In genomic region chr21:45464309-45464708, GRCh38 we compare ENCODE assay signal across 21 cellular contexts. TPM values are rescaled to one million over a fixed set of nuclear protein-coding genes. Genes with fewer than 3 reads are reported as not detected.
DNase-seq lines count a peak whose midpoint lies in the region; ATAC-seq and TF ChIP-seq lines count a peak whose summit lies in the region.
"Had no signal": no experiment of that assay in that cellular context is flagged by ENCODE, and none has a peak within 500 bp of the region (broad histone marks: within the 10 kb centered on the region; RNA-seq: fewer than 3 reads in every experiment).

No MANE protein-coding gene starts in this region.

- no peak overlapping the region for H3K27ac Mint-ChIP-seq in GM23338
- peak overlapping the region; percentile 67 for H3K27ac Mint-ChIP-seq in stimulated activated memory B cell treated with anti-CD40 and anti-IgM and Interleukin-4, amounts not matched to agents 10 μg/mL and 1 μg/mL and 100 μg/mL, for 72 hours
- H3K27ac Mint-ChIP-seq: CD4-positive, alpha-beta T cell; HFFc6 had no signal

- H3K4me3 ChIP-seq in heart right ventricle (no peak overlapping the region), GM23338 (no peak overlapping the region)

- intact Hi-C loops in left cardiac atrium (cut with DNase I) (no loop called here), heart right ventricle (cut with DNase I) (no loop called here), posterior vena cava (cut with DNase I) (no loop called here)

- H3K36me3 ChIP-seq in heart right ventricle (peaks cover 0 to 21% (median 0%) of the 10 kb centered on the region in 9 donors), GM23338 (ENCODE audit: insufficient read depth) (no peaks in the 10 kb centered on the region; the same call in 1 of the 2 replicates)

- no peak overlapping the region for H2AFZ ChIP-seq in GM23338

- no peaks in the 10 kb centered on the region for H3K9me2 ChIP-seq in GM23338 (ENCODE audit: insufficient read depth)
- H3K9me2 ChIP-seq: SK-N-SH had no signal

- H3K4me2 ChIP-seq in GM23338: no peak overlapping the region
- H3K4me2 ChIP-seq: SK-N-SH had no signal

- H3K27me3 Mint-ChIP-seq in GM23338 (ENCODE audit: insufficient read depth, low read depth, poor library complexity): peaks cover 16% of the 10 kb centered on the region
- peaks cover 72% of the 10 kb centered on the region for H3K27me3 Mint-ChIP-seq in stimulated activated memory B cell treated with anti-CD40 and anti-IgM and Interleukin-4, amounts not matched to agents 10 μg/mL and 1 μg/mL and 100 μg/mL, for 72 hours

- H3F3A ChIP-seq in GM23338 (replicated peaks; ENCODE audit: low read depth): 0 out of 2 replicates have a peak, but pooled peaks cover 1% of the 10 kb centered on the region

- peaks cover 0 to 24% (median 11%) of the 10 kb centered on the region in 11 donors for H3K9me3 ChIP-seq in heart right ventricle
- H3K9me3 ChIP-seq: SK-N-SH had no signal

- peaks cover 52% of the 10 kb centered on the region for H3K36me3 Mint-ChIP-seq in GM23338 (ENCODE audit: low read depth)
- peaks cover 9% of the 10 kb centered on the region for H3K36me3 Mint-ChIP-seq in stimulated activated memory B cell treated with anti-CD40 and anti-IgM and Interleukin-4, amounts not matched to agents 10 μg/mL and 1 μg/mL and 100 μg/mL, for 72 hours

- peaks cover 0 to 12% (median 2%) of the 10 kb centered on the region in 9 donors for H3K4me1 ChIP-seq in heart right ventricle
- H3K4me1 ChIP-seq in GM23338 (ENCODE audit: insufficient read depth): peaks cover 7% of the 10 kb centered on the region; the same call in 1 of the 2 replicates

- TF ChIP-seq CTCF in heart right ventricle (IDR thresholded peaks at IDR 0.05): no peak
- no peak for TF ChIP-seq CTCF in GM23338 (conservative IDR thresholded peaks at IDR 0.05; ENCODE audit: low read depth in 2 of 2)

- peaks cover 10% of the 10 kb centered on the region; the same call in 1 of the 3 replicates for H3K4me1 Mint-ChIP-seq in GM23338
- peaks cover 19% of the 10 kb centered on the region for H3K4me1 Mint-ChIP-seq in stimulated activated memory B cell treated with anti-CD40 and anti-IgM and Interleukin-4, amounts not matched to agents 10 μg/mL and 1 μg/mL and 100 μg/mL, for 72 hours

- no peak overlapping the region for H3K4me3 Mint-ChIP-seq in GM23338
- peak overlapping the region; percentile 75 for H3K4me3 Mint-ChIP-seq in stimulated activated memory B cell treated with anti-CD40 and anti-IgM and Interleukin-4, amounts not matched to agents 10 μg/mL and 1 μg/mL and 100 μg/mL, for 72 hours
- H3K4me3 Mint-ChIP-seq: CD4-positive, alpha-beta T cell; HFFc6 had no signal

- peaks cover 8% of the 10 kb centered on the region for H3K9me3 Mint-ChIP-seq in GM23338
- H3K9me3 Mint-ChIP-seq in stimulated activated memory B cell treated with anti-CD40 and anti-IgM and Interleukin-4, amounts not matched to agents 10 μg/mL and 1 μg/mL and 100 μg/mL, for 72 hours: peaks cover 13% of the 10 kb centered on the region

- 95 to 99% methylated on average over 5 of the region's 5 CpGs for WGBS in heart right ventricle, 2 donors

- H3K27ac ChIP-seq in heart right ventricle (no peak overlapping the region), GM23338 (ENCODE audit: low read depth) (0 out of 2 replicates have a peak overlapping the region, but pooled peaks have one; percentile 50)
- H3K27ac ChIP-seq: HL-60 had no signal

- H3K79me2 ChIP-seq in GM23338 (replicated peaks; ENCODE audit: insufficient read depth): peaks cover 76% of the 10 kb centered on the region

- DNase-seq in left cardiac atrium: peak; percentile 5
- DNase-seq in heart right ventricle: no peak
- DNase-seq in GM23338 (ENCODE audit: low spot score): no peak
- DNase-seq in RPMI8226: peak; percentile 87
- DNase-seq in NCI-H2081 treated with DMSO at 0.1 percent for 48 hours (lab: John Stamatoyannopoulos, UW): no peak
- no peak for DNase-seq in posterior vena cava (ENCODE audit: low spot score)
- DNase-seq: 8988T; CD4-positive, alpha-beta T cell; GF-D8; HFFc6; IMR-90; Karpas-422; NCI-H1048; NCI-H1436; NCI-H1930; NCI-H526; SHP77 treated with DMSO at 0.1 percent for 48 hours; SK-N-SH had no signal

- H3K27me3 ChIP-seq in heart right ventricle (no peaks in the 10 kb centered on the region), GM23338 (ENCODE audit: insufficient read depth) (no peaks in the 10 kb centered on the region)

- ATAC-seq in left cardiac atrium: no peak
- no peak for ATAC-seq in heart right ventricle
- no peak for ATAC-seq in GM23338
- ATAC-seq in stimulated activated memory B cell treated with anti-CD40 and anti-IgM and Interleukin-4, amounts not matched to agents 10 μg/mL and 1 μg/mL and 100 μg/mL, for 72 hours: peak; percentile 35
- ATAC-seq in HG03097 (IDR thresholded peaks at IDR 0.05; ENCODE audit: low FRiP score, unreplicated experiment): no peak

- peaks cover 10% of the 10 kb centered on the region for H4K20me1 ChIP-seq in GM23338 (replicated peaks; ENCODE audit: insufficient read depth)

TF ChIP-seq in GM23338, 12 proteins besides CTCF, POLR2A, EP300 and RAD21 (continues in another document):
- TF ChIP-seq POLR2AphosphoS5 (IDR thresholded peaks at IDR 0.05; ENCODE audit: low read depth) (no peak), ZNF114 (CRISPR knock-in tag; IDR thresholded peaks at IDR 0.05) (no peak), EZH2phosphoT487 (IDR thresholded peaks at IDR 0.05; ENCODE audit: unreplicated experiment) (no peak), NANOG (IDR thresholded peaks at IDR 0.05; ENCODE audit: borderline replicate concordance) (no peak), ZNF331 (CRISPR knock-in tag; IDR thresholded peaks at IDR 0.05; ENCODE audit: low read depth) (no peak), CREB1 (CRISPR knock-in tag; IDR thresholded peaks at IDR 0.05; ENCODE audit: low read depth) (no peak), REST (IDR thresholded peaks at IDR 0.05; ENCODE audit: unreplicated experiment) (no peak), EZH2 (IDR thresholded peaks at IDR 0.05; ENCODE audit: low read depth, unreplicated experiment) (no peak)

RNA-seq across cellular contexts. Expression of gene COL18A1, which starts 59.3 kb away (rescaled TPM):
- total RNA-seq in left cardiac atrium (100 to 1,000 TPM in 1 of 2 donors, 10 to 100 TPM in 1; 53.4 to 104 TPM), heart right ventricle (10 to 100 TPM; 33.7 to 87.1 (median 48.8) TPM), posterior vena cava (100 to 1,000 TPM; 117 to 133 TPM)
- polyA plus RNA-seq in heart right ventricle (10 to 100 TPM; 63.1 to 70.6 TPM), GM23338 (2016; fragmentation: Nextera tagmentation; extraction: Ambion mirVana) (38.4 and 45.1 TPM in 2 replicates)
- 287 and 430 TPM in 2 replicates for total RNA-seq in GM23338 (2014; rRNA removed; shearing (Covaris generic))

Comparison
In these comparisons a context has a peak if more than half of its experiments do, and no peak if none do; other contexts are left out.
1. DNase-seq: peak in left cardiac atrium (single experiment) and RPMI8226 (single experiment); none in heart right ventricle (0 of 2), GM23338 (single experiment), NCI-H2081 treated with DMSO at 0.1 percent for 48 hours (single experiment) and posterior vena cava (single experiment).